ENCODE assay signal across 19 cellular contexts in the genomic region with DNA sequence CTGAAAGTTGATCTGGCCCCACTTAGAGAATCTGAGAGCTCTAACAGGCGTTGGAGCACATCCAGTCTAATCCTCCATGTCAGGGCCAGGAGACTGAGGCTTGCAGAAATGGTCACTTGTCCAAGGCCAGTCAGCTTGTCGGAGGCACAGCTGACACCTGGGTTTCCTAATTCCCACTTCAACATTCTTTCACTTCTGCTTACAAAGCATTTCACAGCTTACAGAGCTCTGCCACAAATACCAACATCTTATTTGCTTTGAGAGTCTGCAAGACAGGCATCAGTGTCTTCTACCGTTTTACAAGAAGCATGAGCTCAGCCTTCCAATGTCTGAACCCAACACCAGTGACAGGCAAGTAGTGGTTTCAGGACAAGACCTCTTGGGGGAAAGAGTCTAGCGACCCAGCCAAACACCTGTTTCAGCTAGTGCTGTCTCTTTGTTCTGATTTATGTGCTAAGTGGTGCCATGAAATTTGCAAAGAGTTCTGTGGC.
DNase-seq lines count a peak whose midpoint lies in the region; TF ChIP-seq lines count a peak whose summit lies in the region.
"Had no signal": no experiment of that assay in that cellular context is flagged by ENCODE, and none has a peak within 500 bp of the region (broad histone marks: within the 10 kb centered on the region; RNA-seq: fewer than 3 reads in every experiment).

No MANE protein-coding gene starts in this region.

- H3K27me3 ChIP-seq in KMS-11 (ENCODE audit: insufficient read depth, low read depth) (no peaks in the 10 kb centered on the region), brain microvascular endothelial cell (replicated peaks) (no peaks in the 10 kb centered on the region)
- H3K27me3 ChIP-seq: gastrocnemius medialis, pancreas had no signal

- H4K20me1 ChIP-seq in KMS-11 (ENCODE audit: insufficient read depth), result no peaks in the 10 kb centered on the region

- in situ Hi-C loops in brain microvascular endothelial cell (cut with HindIII; ENCODE audit: low pct_ligation_motif_present, low sequenced_read_pairs), result no loop called here

- H2AFZ ChIP-seq in KMS-11 (ENCODE audit: low read depth), result no peak overlapping the region

- peak overlapping the region; percentile 36; the same call in 1 of the 2 replicates for H3K4me2 ChIP-seq in KMS-11

- DNase-seq in GM19238 (ENCODE audit: insufficient read length, low spot score) (peak; percentile 16), astrocyte of the hippocampus (ENCODE audit: low read depth, low spot score) (peak; percentile 52), retinal pigment epithelial cell (ENCODE audit: low read depth) (peak; percentile 72), brain microvascular endothelial cell (no peak), activated gamma-delta T cell (lab: John Stamatoyannopoulos, UW) (no peak)
- no peak for DNase-seq in activated CD8-positive, alpha-beta memory T cell treated with anti-CD3 and anti-CD28 coated beads for 24 hours
- DNase-seq: activated CD4-positive, alpha-beta T cell treated with anti-CD3 and anti-CD28 coated beads, Interleukin-2, amount 10 ng/mL, durations not matched to agents 7 days and 5 days; activated naive CD4-positive, alpha-beta T cell treated with anti-CD3 and anti-CD28 coated beads, Interleukin-2, amount 50 U/mL, for 16 hours; activated T-cell treated with anti-CD3 and anti-CD28 coated beads for 4 hours; AML-193; dorsolateral prefrontal cortex; erythroblast; gastrocnemius medialis; NCI-H2029 treated with DMSO at 0.1 percent for 48 hours; NCI-H524; small intestine had no signal

- H3K9ac ChIP-seq in KMS-11, result no peak overlapping the region

- H3K79me2 ChIP-seq in KMS-11 (ENCODE audit: insufficient read depth, low read depth), result no peaks in the 10 kb centered on the region

- TF ChIP-seq CTCF in KMS-11 (conservative IDR thresholded peaks at IDR 0.05; ENCODE audit: low read depth, low read length) (no peak), retinal pigment epithelial cell (conservative IDR thresholded peaks at IDR 0.05; ENCODE audit: low read depth, low read length) (no peak), brain microvascular endothelial cell (IDR thresholded peaks at IDR 0.05; ENCODE audit: low read depth, low read length, missing control alignments) (no peak)

- H3K36me3 ChIP-seq in KMS-11 (ENCODE audit: insufficient read depth), result no peaks in the 10 kb centered on the region
- H3K36me3 ChIP-seq in brain microvascular endothelial cell (replicated peaks), result peaks cover 21% of the 10 kb centered on the region
- H3K36me3 ChIP-seq: gastrocnemius medialis, HAP-1, pancreas had no signal

- H3K27ac ChIP-seq in KMS-11, result peak overlapping the region; percentile 46; the same call in 1 of the 2 replicates
- H3K27ac ChIP-seq in brain microvascular endothelial cell, result no peak overlapping the region
- H3K27ac ChIP-seq: dorsolateral prefrontal cortex, gastrocnemius medialis, pancreas had no signal

- H3K4me3 ChIP-seq in KMS-11 (IDR thresholded peaks at IDR 0.05; ENCODE audit: insufficient read depth, low read depth, low read length) (no peak overlapping the region), retinal pigment epithelial cell (ENCODE audit: low read length) (no peak overlapping the region), brain microvascular endothelial cell (ENCODE audit: low read depth, low read length) (no peak overlapping the region)
- H3K4me3 ChIP-seq: dorsolateral prefrontal cortex, gastrocnemius medialis, HAP-1, pancreas had no signal

- peaks cover 32% of the 10 kb centered on the region for H3K4me1 ChIP-seq in KMS-11 (ENCODE audit: low read depth, poor library complexity, severe bottlenecking)
- H3K4me1 ChIP-seq: HAP-1, pancreas had no signal

Comparison
In these comparisons a context has a peak if more than half of its experiments do, and no peak if none do; other contexts are left out.
1. DNase-seq: peak in GM19238 (single experiment), astrocyte of the hippocampus (single experiment) and retinal pigment epithelial cell (single experiment); none in activated CD8-positive, alpha-beta memory T cell treated with anti-CD3 and anti-CD28 coated beads for 24 hours (single experiment), brain microvascular endothelial cell (single experiment) and activated gamma-delta T cell (single experiment).